ENCODE assay signal across 7 cellular contexts in genomic region chr10:8048281-8049008, GRCh38. TPM values are rescaled to one million over a fixed set of nuclear protein-coding genes. Genes with fewer than 3 reads are reported as not detected.
DNase-seq lines count a peak whose midpoint lies in the region; ATAC-seq and TF ChIP-seq lines count a peak whose summit lies in the region.

No MANE protein-coding gene starts in this region.

- no peak for TF ChIP-seq CTCF in endothelial cell (IDR thresholded peaks at IDR 0.05; ENCODE audit: unreplicated experiment)

- H3K4me1 Mint-ChIP-seq in activated CD4-positive, alpha-beta memory T cell treated with anti-CD3 and anti-CD28 coated beads for 36 hours (ENCODE audit: low read depth): peaks cover 62% of the 10 kb centered on the region
- H3K4me1 Mint-ChIP-seq in endothelial cell (ENCODE audit: unreplicated experiment): peaks cover 58% of the 10 kb centered on the region
- peaks cover 75% of the 10 kb centered on the region for H3K4me1 Mint-ChIP-seq in stimulated activated effector memory CD8-positive, alpha-beta T cell treated with anti-CD3 and anti-CD28 coated beads, Interleukin-12 subunit alpha, Interleukin-12 subunit beta, amount 100 ng/mL, for 72 hours

- DNase-seq in activated CD4-positive, alpha-beta memory T cell treated with anti-CD3 and anti-CD28 coated beads for 36 hours: peak; percentile 71
- DNase-seq in endothelial cell (ENCODE audit: low spot score): no peak
- peak in 1 of 2 donors; percentile 75 for DNase-seq in stimulated activated effector memory CD8-positive, alpha-beta T cell treated with anti-CD3 and anti-CD28 coated beads, Interleukin-12 subunit alpha, Interleukin-12 subunit beta, amount 100 ng/mL, for 72 hours (ENCODE audit: low spot score in 2 of 2)

- intact Hi-C loops in activated CD4-positive, alpha-beta memory T cell treated with anti-CD3 and anti-CD28 coated beads for 36 hours (cut with micrococcal nuclease): loop anchor here (10.0 kb wide), 1 partner anchor 1994 kb away; no protein-coding TSS in a partner anchor

- H3K9me3 Mint-ChIP-seq in activated CD4-positive, alpha-beta memory T cell treated with anti-CD3 and anti-CD28 coated beads for 36 hours: no peaks in the 10 kb centered on the region
- no peaks in the 10 kb centered on the region for H3K9me3 Mint-ChIP-seq in endothelial cell (ENCODE audit: unreplicated experiment)
- no peaks in the 10 kb centered on the region for H3K9me3 Mint-ChIP-seq in stimulated activated effector memory CD8-positive, alpha-beta T cell treated with anti-CD3 and anti-CD28 coated beads, Interleukin-12 subunit alpha, Interleukin-12 subunit beta, amount 100 ng/mL, for 72 hours

- peaks cover 70% of the 10 kb centered on the region for H3K27me3 Mint-ChIP-seq in activated CD4-positive, alpha-beta memory T cell treated with anti-CD3 and anti-CD28 coated beads for 36 hours
- peaks cover 43% of the 10 kb centered on the region for H3K27me3 Mint-ChIP-seq in endothelial cell (ENCODE audit: unreplicated experiment)

- peaks cover 6% of the 10 kb centered on the region for H3K36me3 Mint-ChIP-seq in activated CD4-positive, alpha-beta memory T cell treated with anti-CD3 and anti-CD28 coated beads for 36 hours
- H3K36me3 Mint-ChIP-seq in endothelial cell (ENCODE audit: low read depth, unreplicated experiment): no peaks in the 10 kb centered on the region
- H3K36me3 Mint-ChIP-seq in stimulated activated effector memory CD8-positive, alpha-beta T cell treated with anti-CD3 and anti-CD28 coated beads, Interleukin-12 subunit alpha, Interleukin-12 subunit beta, amount 100 ng/mL, for 72 hours: peaks cover 12% of the 10 kb centered on the region

- CTCF ChIA-PET in activated CD4-positive, alpha-beta memory T cell treated with anti-CD3 and anti-CD28 coated beads for 36 hours (lab: Charles Lee): interaction anchor here (0.6 kb wide), 2 partner anchors 302 to 422 kb away, joined by 3 to 5 read pairs; no protein-coding TSS in a partner anchor

- H3K4me3 Mint-ChIP-seq in activated CD4-positive, alpha-beta memory T cell treated with anti-CD3 and anti-CD28 coated beads for 36 hours: peak overlapping the region; percentile 48
- H3K4me3 Mint-ChIP-seq in endothelial cell (ENCODE audit: unreplicated experiment): peak overlapping the region; percentile 85
- H3K4me3 Mint-ChIP-seq in stimulated activated effector memory CD8-positive, alpha-beta T cell treated with anti-CD3 and anti-CD28 coated beads, Interleukin-12 subunit alpha, Interleukin-12 subunit beta, amount 100 ng/mL, for 72 hours: peak overlapping the region; percentile 81

- ATAC-seq in HG03432 (IDR thresholded peaks at IDR 0.05; ENCODE audit: unreplicated experiment) (peak; percentile 18), GM21786 (IDR thresholded peaks at IDR 0.05; ENCODE audit: unreplicated experiment) (no peak), HG02642 (IDR thresholded peaks at IDR 0.05; ENCODE audit: poor library complexity, unreplicated experiment) (no peak), HG03039 (IDR thresholded peaks at IDR 0.05; ENCODE audit: unreplicated experiment) (no peak)
- ATAC-seq in stimulated activated effector memory CD8-positive, alpha-beta T cell treated with anti-CD3 and anti-CD28 coated beads, Interleukin-12 subunit alpha, Interleukin-12 subunit beta, amount 100 ng/mL, for 72 hours: peak; percentile 3

- POLR2A ChIA-PET in activated CD4-positive, alpha-beta memory T cell treated with anti-CD3 and anti-CD28 coated beads for 36 hours (lab: Charles Lee): interaction anchor here (0.6 to 3.4 kb wide), 2 partner anchors 12 to 77 kb away, joined by 3 to 21 read pairs; no protein-coding TSS in a partner anchor

- H3K27ac Mint-ChIP-seq in activated CD4-positive, alpha-beta memory T cell treated with anti-CD3 and anti-CD28 coated beads for 36 hours: peak overlapping the region; percentile 24
- H3K27ac Mint-ChIP-seq in endothelial cell (ENCODE audit: unreplicated experiment): no peak overlapping the region
- no peak overlapping the region for H3K27ac Mint-ChIP-seq in stimulated activated effector memory CD8-positive, alpha-beta T cell treated with anti-CD3 and anti-CD28 coated beads, Interleukin-12 subunit alpha, Interleukin-12 subunit beta, amount 100 ng/mL, for 72 hours

RNA-seq across cellular contexts. Expression of gene GATA3, which starts 6.0 kb away (rescaled TPM):
- 10 to 100 TPM; 46.3 to 47.4 TPM for total RNA-seq in activated CD4-positive, alpha-beta memory T cell treated with anti-CD3 and anti-CD28 coated beads for 36 hours
- 70.9 TPM for total RNA-seq in endothelial cell (ENCODE audit: unreplicated experiment)

Comparison
In these comparisons a context has a peak if more than half of its experiments do, and no peak if none do; other contexts are left out.
1. ATAC-seq: peak in HG03432 (single experiment) and stimulated activated effector memory CD8-positive, alpha-beta T cell treated with anti-CD3 and anti-CD28 coated beads, Interleukin-12 subunit alpha, Interleukin-12 subunit beta, amount 100 ng/mL, for 72 hours (single experiment); none in GM21786 (single experiment), HG02642 (single experiment) and HG03039 (single experiment).
2. Peak in every context shown above with its lines, with median percentiles within 50 percentile points of each other: H3K4me3 Mint-ChIP-seq.